In the genomic region with DNA sequence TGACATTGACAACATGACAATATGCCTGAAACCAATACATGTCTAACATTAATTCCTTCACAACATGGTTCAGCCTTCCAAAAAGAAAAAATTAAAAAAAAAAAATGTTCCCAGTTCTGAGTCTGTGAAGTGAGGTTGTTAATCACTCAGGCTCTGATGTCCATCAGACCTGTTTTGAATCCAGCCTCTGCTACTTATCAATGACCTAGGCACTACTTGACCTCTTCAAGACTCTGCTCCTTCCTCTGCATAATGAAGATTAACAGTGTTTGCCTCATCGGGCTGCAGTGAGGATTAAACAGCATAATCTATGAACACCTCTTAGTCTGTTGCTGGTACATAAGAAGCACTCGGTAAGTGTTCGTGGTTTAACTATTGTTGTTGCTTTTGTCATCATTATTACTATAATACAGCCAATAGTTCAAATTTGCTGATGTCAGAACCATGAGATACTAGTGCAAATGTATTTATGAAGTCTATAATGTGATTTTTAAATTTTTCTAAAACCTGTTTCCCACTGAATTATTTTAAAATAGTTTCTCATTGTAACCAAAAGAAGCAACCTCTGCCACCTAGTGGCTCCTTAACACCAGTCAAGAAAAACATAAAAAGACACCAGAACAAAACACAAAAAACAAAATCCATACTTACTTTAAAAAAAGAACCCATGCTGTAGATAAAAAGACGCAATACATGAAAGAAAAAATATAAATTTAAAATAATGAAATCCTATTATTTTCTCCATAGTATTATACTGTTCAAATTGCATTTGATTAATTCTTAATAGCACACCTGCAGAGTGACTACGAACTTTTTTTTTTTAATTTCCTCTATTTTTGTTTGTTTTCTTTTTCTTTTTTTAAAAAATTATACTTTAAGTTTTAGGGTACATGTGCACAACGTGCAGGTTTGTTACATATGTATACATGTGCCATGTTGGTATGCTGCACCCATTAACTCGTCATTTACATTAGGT, we compare ENCODE assay signal across 9 cellular contexts. TPM values are rescaled to one million over a fixed set of nuclear protein-coding genes. Genes with fewer than 3 reads are reported as not detected.
A peak's percentile ranks its signal among the peaks of the same experiment; 100 is the strongest.
DNase-seq lines count a peak whose midpoint lies in the region; ATAC-seq and TF ChIP-seq lines count a peak whose summit lies in the region.
"Had no signal": no experiment of that assay in that cellular context is flagged by ENCODE, and none has a peak within 500 bp of the region (broad histone marks: within the 10 kb centered on the region; RNA-seq: fewer than 3 reads in every experiment).

No MANE protein-coding gene starts in this region.

- H3K4me1 ChIP-seq in right atrium auricular region (no peaks in the 10 kb centered on the region), sigmoid colon (no peaks in the 10 kb centered on the region)

- H3K27ac ChIP-seq in right atrium auricular region = no peak overlapping the region
- no peak overlapping the region for H3K27ac ChIP-seq in sigmoid colon

- H3K36me3 ChIP-seq in right atrium auricular region (no peaks in the 10 kb centered on the region), sigmoid colon (no peaks in the 10 kb centered on the region)

- no peak for ATAC-seq in left cardiac atrium
- ATAC-seq in HG03108 (IDR thresholded peaks at IDR 0.05; ENCODE audit: unreplicated experiment) = no peak
- ATAC-seq in stimulated activated naive CD8-positive, alpha-beta T cell treated with anti-CD3 and anti-CD28 coated beads, Interleukin-15, amount 100 ng/mL, for 72 hours = no peak

- peaks cover 0 to 22% of the 10 kb centered on the region in 2 donors for H3K9me3 Mint-ChIP-seq in stimulated activated naive CD8-positive, alpha-beta T cell treated with anti-CD3 and anti-CD28 coated beads, Interleukin-15, amount 100 ng/mL, for 72 hours

- 61 to 70% methylated on average over 7 of the region's 7 CpGs for WGBS in sigmoid colon, 2 donors

- TF ChIP-seq POLR2A in erythroblast (IDR thresholded peaks at IDR 0.05; ENCODE audit: low read length) = no peak
- no peak for TF ChIP-seq POLR2A in sigmoid colon (IDR thresholded peaks at IDR 0.05)

- no peak overlapping the region for H3K4me3 Mint-ChIP-seq in stimulated activated naive CD8-positive, alpha-beta T cell treated with anti-CD3 and anti-CD28 coated beads, Interleukin-15, amount 100 ng/mL, for 72 hours
- H3K4me3 Mint-ChIP-seq: stimulated activated naive CD8-positive, alpha-beta T cell treated with anti-CD3 and anti-CD28 coated beads, Interleukin-15, Interleukin-2, amounts not matched to agents 100 ng/mL and 50 ng/mL, for 24 hours had no signal

- no peaks in the 10 kb centered on the region for H3K27me3 Mint-ChIP-seq in stimulated activated naive CD8-positive, alpha-beta T cell treated with anti-CD3 and anti-CD28 coated beads, Interleukin-15, amount 100 ng/mL, for 72 hours
- H3K27me3 Mint-ChIP-seq: stimulated activated naive CD8-positive, alpha-beta T cell treated with anti-CD3 and anti-CD28 coated beads, Interleukin-15, Interleukin-2, amounts not matched to agents 100 ng/mL and 50 ng/mL, for 24 hours had no signal

- TF ChIP-seq CTCF in right atrium auricular region (IDR thresholded peaks at IDR 0.05) (peak; percentile 39 to 69), sigmoid colon (IDR thresholded peaks at IDR 0.05) (peak; percentile 34 to 67 (median 62))

- no peaks in the 10 kb centered on the region for H3K4me1 Mint-ChIP-seq in stimulated activated naive CD8-positive, alpha-beta T cell treated with anti-CD3 and anti-CD28 coated beads, Interleukin-15, amount 100 ng/mL, for 72 hours

- H3K9me3 ChIP-seq in right atrium auricular region (peaks cover 0 to 2% of the 10 kb centered on the region in 2 donors), sigmoid colon (no peaks in the 10 kb centered on the region)

- no peak overlapping the region for H3K27ac Mint-ChIP-seq in stimulated activated naive CD8-positive, alpha-beta T cell treated with anti-CD3 and anti-CD28 coated beads, Interleukin-15, amount 100 ng/mL, for 72 hours
- H3K27ac Mint-ChIP-seq: stimulated activated naive CD8-positive, alpha-beta T cell treated with anti-CD3 and anti-CD28 coated beads, Interleukin-15, Interleukin-2, amounts not matched to agents 100 ng/mL and 50 ng/mL, for 24 hours had no signal

- no peaks in the 10 kb centered on the region for H3K27me3 ChIP-seq in right atrium auricular region
- no peaks in the 10 kb centered on the region for H3K27me3 ChIP-seq in sigmoid colon

- H3K4me3 ChIP-seq in right atrium auricular region = no peak overlapping the region
- no peak overlapping the region for H3K4me3 ChIP-seq in sigmoid colon

- DNase-seq in right atrium auricular region (ENCODE audit: low spot score) (no peak), left cardiac atrium (no peak), NCI-H82 (lab: John Stamatoyannopoulos, UW) (peak; percentile 86), erythroblast (lab: John Stamatoyannopoulos, UW) (peak; percentile 39 to 75), sigmoid colon (no peak), HPDE6-E6E7 (ENCODE audit: extremely low spot score) (no peak)
- DNase-seq in stimulated activated naive CD8-positive, alpha-beta T cell treated with anti-CD3 and anti-CD28 coated beads, Interleukin-15, amount 100 ng/mL, for 72 hours = no peak

- intact Hi-C loops in left cardiac atrium (cut with DNase I) = loop anchor here (5.0 kb wide), 1 partner anchor 262 kb away; no protein-coding TSS in a partner anchor
- intact Hi-C loops in sigmoid colon (cut with DNase I) = loop anchor here (1.0 to 5.0 kb wide), 2 partner anchors 122 to 264 kb away; a partner anchor contains a TSS

- TF ChIP-seq EP300 in sigmoid colon (IDR thresholded peaks at IDR 0.05) = no peak

RNA-seq across cellular contexts. Expression of a gene that starts 20.3 kb away (rescaled TPM):
- total RNA-seq in right atrium auricular region (10 to 100 TPM in 1 of 2 donors, 1 to 10 TPM in 1; 8.9 to 11.7 TPM), left cardiac atrium (10 to 100 TPM; 11.9 to 14.7 TPM), sigmoid colon (10 to 100 TPM; 21.2 to 38.3 (median 27.7) TPM)
- polyA plus RNA-seq in sigmoid colon = 10 to 100 TPM in 1 of 3 donors, 1 to 10 TPM in 2; 5.4 to 18.2 (median 6.9) TPM

Comparison
In these comparisons a context has a peak if more than half of its experiments do, and no peak if none do; other contexts are left out.
1. DNase-seq: peak in NCI-H82 (single experiment) and erythroblast (2 of 2); none in right atrium auricular region (single experiment), left cardiac atrium (single experiment), sigmoid colon (single experiment), HPDE6-E6E7 (single experiment) and stimulated activated naive CD8-positive, alpha-beta T cell treated with anti-CD3 and anti-CD28 coated beads, Interleukin-15, amount 100 ng/mL, for 72 hours (0 of 2).